In genomic region chr4:119162174-119162573, GRCh38 we compare ENCODE assay signal across 1 cellular context.
TF ChIP-seq lines count a peak whose summit lies in the region.

No MANE protein-coding gene starts in this region.

TF ChIP-seq in WTC11, 78 proteins besides CTCF, POLR2A, EP300 and RAD21 (continued from another document):
- no peak for TF ChIP-seq IRF2 (CRISPR knock-in tag; IDR thresholded peaks at IDR 0.05; ENCODE audit: borderline replicate concordance, low read depth)
- no peak for TF ChIP-seq ZBTB21 (CRISPR knock-in tag; IDR thresholded peaks at IDR 0.05; ENCODE audit: borderline replicate concordance)
- TF ChIP-seq NFATC4 (CRISPR knock-in tag; IDR thresholded peaks at IDR 0.05): no peak
- TF ChIP-seq NR3C1 (CRISPR knock-in tag; conservative IDR thresholded peaks at IDR 0.05; ENCODE audit: low read depth): no peak
- no peak for TF ChIP-seq NFE2L1 (CRISPR knock-in tag; IDR thresholded peaks at IDR 0.05)
- no peak for TF ChIP-seq KAT7 (CRISPR knock-in tag; IDR thresholded peaks at IDR 0.05; ENCODE audit: borderline replicate concordance)
- TF ChIP-seq ZNF263 (CRISPR knock-in tag; IDR thresholded peaks at IDR 0.05; ENCODE audit: low read depth): no peak
- no peak for TF ChIP-seq USF1 (CRISPR knock-in tag; IDR thresholded peaks at IDR 0.05)
- no peak for TF ChIP-seq AR (CRISPR knock-in tag; IDR thresholded peaks at IDR 0.05)
- TF ChIP-seq ZNF532 (CRISPR knock-in tag; IDR thresholded peaks at IDR 0.05; ENCODE audit: borderline replicate concordance): no peak
- no peak for TF ChIP-seq ZSCAN18 (CRISPR knock-in tag; IDR thresholded peaks at IDR 0.05)
- no peak for TF ChIP-seq CBFB (CRISPR knock-in tag; IDR thresholded peaks at IDR 0.05; ENCODE audit: low read depth)
- no peak for TF ChIP-seq ESRRA (CRISPR knock-in tag; IDR thresholded peaks at IDR 0.05; ENCODE audit: borderline replicate concordance)
- TF ChIP-seq EMX1 (CRISPR knock-in tag; IDR thresholded peaks at IDR 0.05): no peak
TF ChIP-seq in WTC11: peak in this region for 0.
